ENCODE assay signal across 8 cellular contexts in genomic region chr22:43110444-43110926, GRCh38. TPM values are rescaled to one million over a fixed set of nuclear protein-coding genes. Genes with fewer than 3 reads are reported as not detected.
DNase-seq lines count a peak whose midpoint lies in the region; TF ChIP-seq lines count a peak whose summit lies in the region.

Gene BIK (plus strand): TSS chr22:43110750. CDS start chr22:43124023, 13,273 bp downstream.

- no peaks in the 10 kb centered on the region for H3K36me3 Mint-ChIP-seq in activated CD4-positive, alpha-beta T cell treated with anti-CD3 and anti-CD28 coated beads, Interleukin-2, amount 10 ng/mL, durations not matched to agents 7 days and 5 days (ENCODE audit: low read depth)
- no peaks in the 10 kb centered on the region for H3K36me3 Mint-ChIP-seq in mesothelial cell of epicardium

- no peaks in the 10 kb centered on the region for H3K36me3 ChIP-seq in testis (ENCODE audit: low read depth, missing control alignments)

- peak within 1 kb of the TSS; percentile 68 for H3K4me3 Mint-ChIP-seq in activated CD4-positive, alpha-beta T cell treated with anti-CD3 and anti-CD28 coated beads, Interleukin-2, amount 10 ng/mL, durations not matched to agents 7 days and 5 days
- H3K4me3 Mint-ChIP-seq in mesothelial cell of epicardium, result peak within 1 kb of the TSS; percentile 74

- DNase-seq in SKM-1 treated with dmso at 0.1 percent for 144 hours (lab: John Stamatoyannopoulos, UW; ENCODE audit: unreplicated experiment), result peak; percentile 24
- DNase-seq in SKM-1 (lab: John Stamatoyannopoulos, UW; ENCODE audit: unreplicated experiment), result no peak
- DNase-seq in NCI-H1694 (lab: John Stamatoyannopoulos, UW), result peak; percentile 26
- DNase-seq in activated CD4-positive, alpha-beta T cell treated with anti-CD3 and anti-CD28 coated beads, Interleukin-2, amount 10 ng/mL, durations not matched to agents 7 days and 5 days, result peak; percentile 56
- DNase-seq in effector CD4-positive, alpha-beta T cell, result peak; percentile 25
- DNase-seq in mesothelial cell of epicardium (ENCODE audit: low spot score in 2 of 2, unreplicated experiment in 2 of 2), result peak in 1 of 2 experiments; percentile 32
- DNase-seq in testis, result peak; percentile 75
- DNase-seq in NK-92 treated with Interleukin-12 subunit alpha and Interleukin-12 subunit beta, amount 100 ng/mL, for 24 hours (lab: John Stamatoyannopoulos, UW), result no peak

- H3K9me3 Mint-ChIP-seq in activated CD4-positive, alpha-beta T cell treated with anti-CD3 and anti-CD28 coated beads, Interleukin-2, amount 10 ng/mL, durations not matched to agents 7 days and 5 days, result no peaks in the 10 kb centered on the region
- H3K9me3 Mint-ChIP-seq in mesothelial cell of epicardium, result no peaks in the 10 kb centered on the region

- intact Hi-C loops in testis (cut with DNase I; ENCODE audit: low total_unique reads), result no loop called here

- H3K4me1 ChIP-seq in testis, result peaks cover 5% of the 10 kb centered on the region

- H3K4me3 ChIP-seq in testis, result peak within 1 kb of the TSS; percentile 57 to 59

- H3K27ac ChIP-seq in testis, result no peak within 1 kb of the TSS

- H3K27me3 ChIP-seq in testis, result no peaks in the 10 kb centered on the region

- CTCF ChIA-PET in activated CD4-positive, alpha-beta T cell treated with anti-CD3 and anti-CD28 coated beads, Interleukin-2, amount 10 ng/mL, durations not matched to agents 7 days and 5 days (lab: Charles Lee), result interaction anchor here (0.7 to 0.9 kb wide), 2 partner anchors 9 to 20 kb away, joined by 3 read pairs; no protein-coding TSS in a partner anchor

- WGBS in testis, 2 donors, result 1 to 3% methylated on average over 5 to 47 of the region's 49 CpGs

- no peak for TF ChIP-seq POLR2A in testis (IDR thresholded peaks at IDR 0.05)

- H3K9me3 ChIP-seq in testis, result no peaks in the 10 kb centered on the region

- POLR2A ChIA-PET in activated CD4-positive, alpha-beta T cell treated with anti-CD3 and anti-CD28 coated beads, Interleukin-2, amount 10 ng/mL, durations not matched to agents 7 days and 5 days (lab: Charles Lee), result no interaction called here

- no peak for TF ChIP-seq CTCF in mesothelial cell of epicardium (IDR thresholded peaks at IDR 0.05; ENCODE audit: unreplicated experiment)
- no peak for TF ChIP-seq CTCF in testis (IDR thresholded peaks at IDR 0.05)

- H3K27me3 Mint-ChIP-seq in activated CD4-positive, alpha-beta T cell treated with anti-CD3 and anti-CD28 coated beads, Interleukin-2, amount 10 ng/mL, durations not matched to agents 7 days and 5 days, result peaks cover 25% of the 10 kb centered on the region
- peaks cover 29% of the 10 kb centered on the region for H3K27me3 Mint-ChIP-seq in mesothelial cell of epicardium (ENCODE audit: low read depth)

- peak within 1 kb of the TSS; percentile 68 for H3K27ac Mint-ChIP-seq in activated CD4-positive, alpha-beta T cell treated with anti-CD3 and anti-CD28 coated beads, Interleukin-2, amount 10 ng/mL, durations not matched to agents 7 days and 5 days
- H3K27ac Mint-ChIP-seq in mesothelial cell of epicardium, result no peak within 1 kb of the TSS

- peaks cover 9% of the 10 kb centered on the region for H3K4me1 Mint-ChIP-seq in activated CD4-positive, alpha-beta T cell treated with anti-CD3 and anti-CD28 coated beads, Interleukin-2, amount 10 ng/mL, durations not matched to agents 7 days and 5 days
- peaks cover 14% of the 10 kb centered on the region for H3K4me1 Mint-ChIP-seq in mesothelial cell of epicardium

RNA-seq across cellular contexts. Expression of gene BIK, which starts in this region (rescaled TPM):
- 1 to 10 TPM; 1.4 to 1.9 TPM for total RNA-seq in activated CD4-positive, alpha-beta T cell treated with anti-CD3 and anti-CD28 coated beads, Interleukin-2, amount 10 ng/mL, durations not matched to agents 7 days and 5 days
- total RNA-seq in mesothelial cell of epicardium (8.0 to 9.9 TPM (median 9.3 TPM) in 3 replicates), testis (1 to 10 TPM; 7.2 to 9.6 TPM)
- 2.5 TPM for polyA plus RNA-seq in testis (ENCODE audit: insufficient read depth, low read depth, low replicate concordance)

Comparison
In these comparisons a context has a peak if more than half of its experiments do, and no peak if none do; other contexts are left out.
1. DNase-seq: peak in SKM-1 treated with dmso at 0.1 percent for 144 hours (single experiment), NCI-H1694 (single experiment), activated CD4-positive, alpha-beta T cell treated with anti-CD3 and anti-CD28 coated beads, Interleukin-2, amount 10 ng/mL, durations not matched to agents 7 days and 5 days (single experiment), effector CD4-positive, alpha-beta T cell (single experiment) and testis (single experiment); none in SKM-1 (single experiment) and NK-92 treated with Interleukin-12 subunit alpha and Interleukin-12 subunit beta, amount 100 ng/mL, for 24 hours (single experiment).